ENCODE assay signal across 8 cellular contexts in genomic region chr9:121498150-121498486, GRCh38. TPM values are rescaled to one million over a fixed set of nuclear protein-coding genes. Genes with fewer than 3 reads are reported as not detected.
A peak's percentile ranks its signal among the peaks of the same experiment; 100 is the strongest.
DNase-seq lines count a peak whose midpoint lies in the region; ATAC-seq and TF ChIP-seq lines count a peak whose summit lies in the region.

No MANE protein-coding gene starts in this region.

- H3K27ac ChIP-seq in CD8-positive, alpha-beta memory T cell (ENCODE audit: low read depth, low read length): no peak overlapping the region
- H3K27ac ChIP-seq in thyroid gland: no peak overlapping the region

- no peaks in the 10 kb centered on the region for H3K9me3 ChIP-seq in CD8-positive, alpha-beta memory T cell (ENCODE audit: low read length)
- H3K9me3 ChIP-seq in mucosa of descending colon (no peaks in the 10 kb centered on the region), thyroid gland (no peaks in the 10 kb centered on the region)

- peak; percentile 70 for ATAC-seq in GM19351 (IDR thresholded peaks at IDR 0.05; ENCODE audit: unreplicated experiment)
- ATAC-seq in HG03469 (IDR thresholded peaks at IDR 0.05; ENCODE audit: unreplicated experiment): peak; percentile 69
- ATAC-seq in mucosa of descending colon: peak; percentile 85

- DNase-seq in CD8-positive, alpha-beta memory T cell: peak in 4 of 5 donors; percentile 5 to 55 (median 18)
- DNase-seq in NCI-H345 treated with DMSO at 0.1 percent for 48 hours (lab: John Stamatoyannopoulos, UW; ENCODE audit: unreplicated experiment): peak; percentile 93
- peak; percentile 32 to 55 for DNase-seq in activated CD4-positive, alpha-beta T cell treated with anti-CD3 and anti-CD28 coated beads, Interleukin-2, amount 50 U/mL, for 48 hours
- peak; percentile 39 for DNase-seq in epithelial cell of proximal tubule (ENCODE audit: low read depth)
- DNase-seq in mucosa of descending colon: peak in 1 of 3 donors; percentile 73
- peak; percentile 52 to 64 for DNase-seq in thyroid gland

- no peaks in the 10 kb centered on the region for H3K36me3 ChIP-seq in CD8-positive, alpha-beta memory T cell (ENCODE audit: insufficient read depth, low read length)
- H3K36me3 ChIP-seq in mucosa of descending colon (ENCODE audit: low read depth) (no peaks in the 10 kb centered on the region), thyroid gland (no peaks in the 10 kb centered on the region)

- peaks cover 0 to 12% (median 3%) of the 10 kb centered on the region in 3 donors for H3K36me3 Mint-ChIP-seq in CD8-positive, alpha-beta memory T cell

- H3K4me3 ChIP-seq in CD8-positive, alpha-beta memory T cell (ENCODE audit: low read length): peak overlapping the region; percentile 9
- H3K4me3 ChIP-seq in epithelial cell of proximal tubule (ENCODE audit: low read depth, low read length) (peak overlapping the region; percentile 30), mucosa of descending colon (no peak overlapping the region), thyroid gland (replicated peaks in 1 of 3) (peak overlapping the region in 1 of 3 donors; percentile 37)

- no peak for TF ChIP-seq POLR2A in thyroid gland (IDR thresholded peaks at IDR 0.05)

- CTCF ChIA-PET in CD8-positive, alpha-beta memory T cell (lab: Charles Lee): interaction anchor here (0.8 to 2.5 kb wide), 3 partner anchors 9 to 179 kb away, joined by 3 to 8 read pairs (median 3); no protein-coding TSS in a partner anchor

- TF ChIP-seq CTCF in epithelial cell of proximal tubule (conservative IDR thresholded peaks at IDR 0.05; ENCODE audit: low read depth, low read length): peak; percentile 76
- peak; percentile 42 for TF ChIP-seq CTCF in mucosa of descending colon (IDR thresholded peaks at IDR 0.05)
- TF ChIP-seq CTCF in thyroid gland (IDR thresholded peaks at IDR 0.05): peak; percentile 18 to 67 (median 47)

- POLR2A ChIA-PET in CD8-positive, alpha-beta memory T cell (lab: Charles Lee): no interaction called here

- peaks cover 13% of the 10 kb centered on the region for H3K4me1 ChIP-seq in CD8-positive, alpha-beta memory T cell (ENCODE audit: insufficient read depth, low read length)
- peaks cover 26% of the 10 kb centered on the region for H3K4me1 ChIP-seq in mucosa of descending colon (ENCODE audit: low read depth)
- H3K4me1 ChIP-seq in thyroid gland: peaks cover 17 to 26% of the 10 kb centered on the region in 2 donors

- peaks cover 19% of the 10 kb centered on the region for H3K27me3 ChIP-seq in CD8-positive, alpha-beta memory T cell (ENCODE audit: insufficient read depth, low read length, poor library complexity, severe bottlenecking)
- no peaks in the 10 kb centered on the region for H3K27me3 ChIP-seq in thyroid gland

- H3K4me1 Mint-ChIP-seq in CD8-positive, alpha-beta memory T cell: peaks cover 19 to 23% (median 20%) of the 10 kb centered on the region in 3 donors

- H3K9me3 Mint-ChIP-seq in CD8-positive, alpha-beta memory T cell: peaks cover 0 to 7% (median 5%) of the 10 kb centered on the region in 5 donors

- peak overlapping the region in 1 of 8 donors; percentile 36 for H3K27ac Mint-ChIP-seq in CD8-positive, alpha-beta memory T cell

- WGBS in thyroid gland, 2 donors: 2 to 5% methylated on average over 4 of the region's 4 CpGs

- peak overlapping the region; percentile 34 to 83 (median 80) for H3K4me3 Mint-ChIP-seq in CD8-positive, alpha-beta memory T cell

- intact Hi-C loops in mucosa of descending colon (cut with DNase I, micrococcal nuclease) (no loop called here), thyroid gland (cut with DNase I) (no loop called here)

- H3K27me3 Mint-ChIP-seq in CD8-positive, alpha-beta memory T cell: peaks cover 50 to 64% of the 10 kb centered on the region in 2 donors

RNA-seq across cellular contexts. Expression of gene GGTA1, which starts 1.5 kb away (rescaled TPM):
- not detected for total RNA-seq in CD8-positive, alpha-beta memory T cell
- not detected for polyA plus RNA-seq in CD8-positive, alpha-beta memory T cell
- total RNA-seq in epithelial cell of proximal tubule: 0.14 TPM in 1 of 2 replicates, not detected in the other
- total RNA-seq in mucosa of descending colon: 1 to 10 TPM; 1.7 to 6.5 (median 3.2) TPM
- 10 to 100 TPM in 2 of 4 donors, 1 to 10 TPM in 2; 5.5 to 18.4 (median 7.9) TPM for total RNA-seq in thyroid gland
